In the genomic region with DNA sequence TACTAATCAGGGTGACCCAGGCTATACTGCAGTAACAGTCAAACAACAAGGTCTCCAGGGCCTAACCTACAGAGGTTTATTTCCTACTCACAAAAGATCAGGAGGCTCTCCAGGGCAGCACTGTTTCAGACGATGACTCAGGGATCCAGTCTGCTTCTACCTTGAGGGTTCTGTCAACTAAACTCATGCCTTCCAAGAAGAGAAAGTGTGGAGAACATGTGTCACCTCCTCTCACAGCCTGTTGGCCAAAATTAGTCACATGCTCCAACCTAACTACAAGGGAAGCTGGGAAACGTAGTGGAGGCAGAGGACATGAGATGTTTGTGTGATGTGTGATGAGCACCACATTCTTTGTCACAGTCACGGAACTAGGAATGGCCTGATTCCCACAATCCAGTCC, we compare ENCODE assay signal across 25 cellular contexts. TPM values are rescaled to one million over a fixed set of nuclear protein-coding genes. Genes with fewer than 3 reads are reported as not detected.
DNase-seq lines count a peak whose midpoint lies in the region; ATAC-seq, FAIRE-seq and TF ChIP-seq lines count a peak whose summit lies in the region.
"Had no signal": no experiment of that assay in that cellular context is flagged by ENCODE, and none has a peak within 500 bp of the region (broad histone marks: within the 10 kb centered on the region; RNA-seq: fewer than 3 reads in every experiment).

No MANE protein-coding gene starts in this region.

- TF ChIP-seq RAD21 in HepG2 (CRISPR knock-in tag; IDR thresholded peaks at IDR 0.05) (no peak), IMR-90 (IDR thresholded peaks at IDR 0.05; ENCODE audit: low read length) (no peak), K562 (CRISPR knock-in tag; conservative IDR thresholded peaks at IDR 0.05 in 1 of 2, IDR thresholded peaks at IDR 0.05 in 1 of 2) (no peak)

- H2BK15ac ChIP-seq in IMR-90 (ENCODE audit: low read depth, low read length): no peak overlapping the region

- no peak for DNase-seq in HepG2 (ENCODE audit: low spot score)
- no peak for DNase-seq in right lobe of liver
- no peak for DNase-seq in IMR-90
- no peak for DNase-seq in K562 (ENCODE audit: extremely low read depth in 1 of 4, low spot score in 3 of 4)
- no peak for DNase-seq in left lobe of liver (ENCODE audit: low spot score)
- DNase-seq in GM13976 (ENCODE audit: low spot score): no peak
- DNase-seq: activated CD4-positive, alpha-beta T cell treated with anti-CD3 and anti-CD28 coated beads, Interleukin-2, amount 10 ng/mL, durations not matched to agents 24 days and 14 days; colonic mucosa; effector memory CD4-positive, alpha-beta T cell; hypothalamus; KG1; left ventricle myocardium superior; natural killer cell; NCI-H1417 treated with DMSO at 0.1 percent for 48 hours; NCI-H2107; NK-92 treated with Interleukin-12 subunit alpha and Interleukin-12 subunit beta, amount 100 ng/mL, for 24 hours; small intestine; stimulated activated CD4-positive, alpha-beta T cell treated with anti-CD3 and anti-CD28 coated beads, Interleukin-2, amount 100 ng/mL, for 24 hours; stimulated activated naive B cell treated with anti-CD40 and anti-IgM and Interleukin-4, amounts not matched to agents 10 μg/mL and 1 μg/mL and 100 μg/mL, for 72 hours; T-helper 1 cell had no signal

- no peak overlapping the region for H2BK120ac ChIP-seq in IMR-90 (ENCODE audit: low read depth, low read length)

- BruUV-seq in HepG2 (replicated peaks; lab: Mats Ljungman, UMichigan) (no TSS peak), IMR-90 (replicated peaks; lab: Mats Ljungman, UMichigan) (no TSS peak), K562 (replicated peaks; lab: Mats Ljungman, UMichigan) (no TSS peak)

- H3K79me2 ChIP-seq in HepG2 (ENCODE audit: insufficient read depth, low read length) (no peaks in the 10 kb centered on the region), K562 (ENCODE audit: control insufficient read depth, insufficient read depth, low read length) (no peaks in the 10 kb centered on the region)

- no peak for TF ChIP-seq EP300 in HepG2 (IDR thresholded peaks at IDR 0.05; ENCODE audit: low read depth in 2 of 2, low read length in 2 of 2)
- TF ChIP-seq EP300 in HepG2 (CRISPR knock-in tag; IDR thresholded peaks at IDR 0.05; ENCODE audit: borderline replicate concordance): no peak
- TF ChIP-seq EP300 in K562 (IDR thresholded peaks at IDR 0.05; ENCODE audit: low read length): no peak

- H3K27ac ChIP-seq in HepG2 (ENCODE audit: extremely low read length, insufficient read depth, low read length) (no peak overlapping the region), right lobe of liver (no peak overlapping the region), IMR-90 (ENCODE audit: insufficient read depth, low read length) (no peak overlapping the region), K562 (ENCODE audit: extremely low read depth, low read depth, low read length) (no peak overlapping the region)
- H3K27ac ChIP-seq: colonic mucosa, gastroesophageal sphincter had no signal

- no peak overlapping the region for H4K91ac ChIP-seq in IMR-90 (ENCODE audit: insufficient read depth, low read depth, low read length)

- CTCF ChIA-PET in HepG2 (lab: Yijun Ruan, JAX; ENCODE audit: low intra/inter-chr PET ratio, low total read pairs) (no interaction called here), IMR-90 (lab: Yijun Ruan, JAX) (no interaction called here), K562 (lab: Yijun Ruan, JAX; ENCODE audit: low intra/inter-chr PET ratio) (no interaction called here)

- in situ Hi-C loops in HepG2 (cut with HindIII; ENCODE audit: extremely low pct_ligation_motif_present, low pct_unique_long_range_greater_than_20kb) (no loop called here), IMR-90 (cut with MboI; ENCODE audit: low sequenced_read_pairs) (no loop called here), K562 (cut with MboI) (no loop called here), GM13976 (cut with MboI; ENCODE audit: low sequenced_read_pairs, unreplicated experiment) (no loop called here)

- TF ChIP-seq POLR2A in HepG2 (IDR thresholded peaks at IDR 0.05; ENCODE audit: insufficient read depth in 1 of 2, low read depth in 2 of 2, low read length in 2 of 2) (no peak), right lobe of liver (IDR thresholded peaks at IDR 0.05) (no peak), IMR-90 (IDR thresholded peaks at IDR 0.05; ENCODE audit: low read depth, low read length) (no peak), K562 (conservative IDR thresholded peaks at IDR 0.05) (no peak)

- no peak overlapping the region for H2BK5ac ChIP-seq in IMR-90 (ENCODE audit: low read depth, low read length, poor library complexity, severe bottlenecking)

- no peak overlapping the region for H2AK9ac ChIP-seq in IMR-90 (replicated peaks; ENCODE audit: low read depth, low read length, poor library complexity)

- no peak overlapping the region for H3K56ac ChIP-seq in IMR-90 (ENCODE audit: extremely low read depth, insufficient read depth, low read length)

- POLR2A ChIA-PET in HepG2 (lab: Yijun Ruan, JAX): no interaction called here
- POLR2A ChIA-PET in IMR-90 (lab: Charles Lee; ENCODE audit: unreplicated experiment): no interaction called here
- POLR2A ChIA-PET in K562 (lab: Yijun Ruan, JAX): no interaction called here

- no peak overlapping the region for H2BK20ac ChIP-seq in IMR-90 (ENCODE audit: low read depth, low read length)

- no peaks in the 10 kb centered on the region for H3K27me3 ChIP-seq in HepG2 (ENCODE audit: control insufficient read depth in 1 of 2, insufficient read depth in 2 of 2, low read length in 2 of 2)
- no peaks in the 10 kb centered on the region for H3K27me3 ChIP-seq in right lobe of liver
- peaks cover 2% of the 10 kb centered on the region; the same call in 1 of the 2 replicates for H3K27me3 ChIP-seq in IMR-90 (ENCODE audit: control insufficient read depth, insufficient read depth, low read length)
- H3K27me3 ChIP-seq in K562 (ENCODE audit: control insufficient read depth in 2 of 2, insufficient read depth in 2 of 2, low read length in 2 of 2): peaks cover 0 to 4% of the 10 kb centered on the region in 2 experiments; a peak in 1 of 5 replicates
- H3K27me3 ChIP-seq: colonic mucosa had no signal

- intact Hi-C loops in HepG2 (cut with micrococcal nuclease; ENCODE audit: unreplicated experiment): no loop called here
- intact Hi-C loops in right lobe of liver (cut with DNase I): no loop called here
- intact Hi-C loops in IMR-90 (cut with micrococcal nuclease): no loop called here
- intact Hi-C loops in K562 (cut with micrococcal nuclease): no loop called here

- H3K23ac ChIP-seq in IMR-90 (ENCODE audit: low read depth, low read length): no peak overlapping the region

- FAIRE-seq in HepG2 (lab: Jason Lieb, UNC) (no peak), K562 (lab: Jason Lieb, UNC) (no peak)
- FAIRE-seq: GM19239, small intestine had no signal

- no peak overlapping the region for H3K14ac ChIP-seq in IMR-90 (replicated peaks; ENCODE audit: low read depth, low read length)

- H3K9ac ChIP-seq in HepG2 (ENCODE audit: insufficient read depth, low read depth, low read length) (no peak overlapping the region), IMR-90 (ENCODE audit: low read depth, low read length) (no peak overlapping the region), K562 (ENCODE audit: insufficient read depth in 1 of 2, low read depth in 2 of 2, low read length in 2 of 2) (no peak overlapping the region)

- 40% methylated on average over 2 of the region's 3 CpGs for WGBS in HepG2 (ENCODE audit: low lambda C conversion rate)
- WGBS in right lobe of liver (ENCODE audit: insufficient coverage, low coverage, low lambda C conversion rate, missing lambda C conversion rate): 42% methylated on average over 2 of the region's 3 CpGs
- WGBS in IMR-90 (ENCODE audit: extremely low coverage in 2 of 2, insufficient read length in 1 of 2), 2 experiments: no CpG with 5 or more reads among the region's 3 CpGs
- WGBS in K562 (ENCODE audit: insufficient coverage, low coverage, missing lambda C conversion rate): 0% methylated on average over 3 of the region's 3 CpGs

- H3K4ac ChIP-seq in IMR-90 (ENCODE audit: low read depth, low read length): no peak overlapping the region

- no peak overlapping the region for H2AK5ac ChIP-seq in IMR-90 (ENCODE audit: low read depth, low read length)

- H3K4me1 ChIP-seq in HepG2 (ENCODE audit: insufficient read depth, low read length): peaks cover 20% of the 10 kb centered on the region
- no peaks in the 10 kb centered on the region for H3K4me1 ChIP-seq in right lobe of liver
- H3K4me1 ChIP-seq in IMR-90 (ENCODE audit: control insufficient read depth, insufficient read depth, low read length): no peaks in the 10 kb centered on the region
- H3K4me1 ChIP-seq in K562 (replicated peaks in 1 of 2; ENCODE audit: control insufficient read depth in 2 of 2, insufficient read depth in 2 of 2, low read length in 2 of 2): no peaks in the 10 kb centered on the region; a peak in 1 of 5 replicates
- H3K4me1 ChIP-seq: colonic mucosa, gastroesophageal sphincter had no signal

- H3K79me1 ChIP-seq in IMR-90 (ENCODE audit: low read depth in 1 of 2, low read length in 2 of 2): no peaks in the 10 kb centered on the region

- H3K18ac ChIP-seq in IMR-90 (ENCODE audit: low read depth, low read length): no peak overlapping the region

- H3K9me1 ChIP-seq in IMR-90 (ENCODE audit: insufficient read depth, low read length) (no peaks in the 10 kb centered on the region), K562 (ENCODE audit: control insufficient read depth, insufficient read depth, low read length) (no peaks in the 10 kb centered on the region)

- no peaks in the 10 kb centered on the region for H3K36me3 ChIP-seq in HepG2 (replicated peaks in 1 of 2; ENCODE audit: control insufficient read depth in 1 of 2, insufficient read depth in 2 of 2, low read length in 2 of 2)
- H3K36me3 ChIP-seq in right lobe of liver: no peaks in the 10 kb centered on the region
- no peaks in the 10 kb centered on the region for H3K36me3 ChIP-seq in IMR-90 (ENCODE audit: control insufficient read depth, insufficient read depth, low read length)
- H3K36me3 ChIP-seq in K562 (ENCODE audit: control insufficient read depth, insufficient read depth, low read length): no peaks in the 10 kb centered on the region
- H3K36me3 ChIP-seq: colonic mucosa, gastroesophageal sphincter had no signal

- H3K9me3 ChIP-seq in HepG2 (ENCODE audit: low read length) (peaks cover 10% of the 10 kb centered on the region; the same call in 1 of the 2 replicates), right lobe of liver (no peaks in the 10 kb centered on the region), IMR-90 (ENCODE audit: control insufficient read depth, insufficient read depth, low read length) (peaks cover 2% of the 10 kb centered on the region; the same call in 1 of the 2 replicates), K562 (replicated peaks; ENCODE audit: control insufficient read depth, insufficient read depth, low read depth, low read length) (no peaks in the 10 kb centered on the region)
- H3K9me3 ChIP-seq: colonic mucosa, gastroesophageal sphincter had no signal

- no peak overlapping the region for H4K5ac ChIP-seq in IMR-90 (ENCODE audit: low read depth, low read length)

- no peak overlapping the region for H4K8ac ChIP-seq in IMR-90 (ENCODE audit: low read depth in 2 of 2, low read length in 2 of 2)

- dilution Hi-C loops in IMR-90 (cut with HindIII; ENCODE audit: low sequenced_read_pairs, unreplicated experiment): no loop called here

- H3K4me2 ChIP-seq in HepG2 (ENCODE audit: low read depth, low read length) (no peak overlapping the region), IMR-90 (ENCODE audit: low read depth, low read length) (no peak overlapping the region), K562 (ENCODE audit: insufficient read depth, low read length) (no peak overlapping the region)

- TF ChIP-seq CTCF in HepG2 (CRISPR knock-in tag; IDR thresholded peaks at IDR 0.05): no peak
- TF ChIP-seq CTCF in right lobe of liver (IDR thresholded peaks at IDR 0.05): no peak
- no peak for TF ChIP-seq CTCF in IMR-90 (conservative IDR thresholded peaks at IDR 0.05; ENCODE audit: low read depth, low read length)
- no peak for TF ChIP-seq CTCF in K562 (IDR thresholded peaks at IDR 0.05 in 2 of 3, conservative IDR thresholded peaks at IDR 0.05 in 1 of 3; ENCODE audit: insufficient read depth in 2 of 3, low read depth in 1 of 3, low read length in 3 of 3)
- no peak for TF ChIP-seq CTCF in GM13976 (IDR thresholded peaks at IDR 0.05; ENCODE audit: borderline replicate concordance, control extremely low read depth, extremely low read depth, insufficient read depth, missing control alignments)

- ATAC-seq in HepG2 (no peak), right lobe of liver (no peak), IMR-90 (ENCODE audit: low read depth) (no peak), K562 (no peak), GM19467 (IDR thresholded peaks at IDR 0.05; ENCODE audit: unreplicated experiment) (no peak), left lobe of liver (no peak)
- ATAC-seq: gastroesophageal sphincter; left ventricle myocardium superior; natural killer cell; stimulated activated naive B cell treated with anti-CD40 and anti-IgM and Interleukin-4, amounts not matched to agents 10 μg/mL and 1 μg/mL and 100 μg/mL, for 72 hours had no signal

- H2AFZ ChIP-seq in HepG2 (ENCODE audit: low read length) (no peak overlapping the region), IMR-90 (replicated peaks; ENCODE audit: low read length, poor library complexity) (no peak overlapping the region), K562 (ENCODE audit: low read depth, low read length) (no peak overlapping the region)

- no peaks in the 10 kb centered on the region for H4K20me1 ChIP-seq in HepG2 (ENCODE audit: insufficient read depth, low read length)
- no peaks in the 10 kb centered on the region for H4K20me1 ChIP-seq in IMR-90 (ENCODE audit: insufficient read depth, low read length)
- no peaks in the 10 kb centered on the region for H4K20me1 ChIP-seq in K562 (replicated peaks; ENCODE audit: control insufficient read depth, insufficient read depth, low read length)

- no peak overlapping the region for H3K4me3 ChIP-seq in HepG2 (replicated peaks in 1 of 3; ENCODE audit: insufficient read depth in 1 of 3, low read depth in 2 of 3, low read length in 3 of 3)
- no peak overlapping the region for H3K4me3 ChIP-seq in right lobe of liver
- no peak overlapping the region for H3K4me3 ChIP-seq in IMR-90 (ENCODE audit: insufficient read depth, low read depth, low read length)
- H3K4me3 ChIP-seq in K562: no peak overlapping the region
- H3K4me3 ChIP-seq: colonic mucosa, gastroesophageal sphincter had no signal

RNA-seq across cellular contexts. Expression of gene INA, which starts 14.7 kb away (rescaled TPM):
- total RNA-seq in HepG2 (2016; rRNA removed; fragmentation: Illumina TruSeq; extraction: Trizol): 0.04 TPM in 1 of 2 replicates, not detected in the other
- not detected in 2 replicates for total RNA-seq in HepG2 (2016; cell fraction: cytosol; rRNA removed; fragmentation: Illumina TruSeq; extraction: Trizol; ENCODE audit: low read depth)
- total RNA-seq in HepG2 (2016; cell fraction: insoluble cytoplasmic fraction; rRNA removed; fragmentation: Illumina TruSeq; extraction: Trizol): 0.06 TPM in 1 of 2 replicates, not detected in the other
- total RNA-seq in HepG2 (2016; cell fraction: membrane; rRNA removed; fragmentation: Illumina TruSeq; extraction: Trizol): not detected in 2 replicates
- not detected in 2 replicates for total RNA-seq in HepG2 (2016; cell fraction: nucleus; rRNA removed; fragmentation: Illumina TruSeq; extraction: Trizol)
- 0.05 and 0.13 TPM in 2 replicates for polyA plus RNA-seq in HepG2 (2011; rRNA removed)
- polyA plus RNA-seq in HepG2 (2011; cell fraction: cytosol; rRNA removed): 0.03 and 0.09 TPM in 2 replicates
- polyA plus RNA-seq in HepG2 (2011; cell fraction: nucleus; rRNA removed): 0.08 TPM in 1 of 2 replicates, not detected in the other
- not detected in 2 replicates for polyA plus RNA-seq in HepG2 (2012)
- not detected in 2 replicates for polyA plus RNA-seq in HepG2 (2016; cell fraction: cytosol; fragmentation: Illumina TruSeq; extraction: Trizol; ENCODE audit: low read depth)
- polyA plus RNA-seq in HepG2 (2016; cell fraction: insoluble cytoplasmic fraction; fragmentation: Illumina TruSeq; extraction: Trizol; ENCODE audit: low read depth): 0.07 TPM in 1 of 2 replicates, not detected in the other
- polyA plus RNA-seq in HepG2 (2016; cell fraction: membrane; fragmentation: Illumina TruSeq; extraction: Trizol; ENCODE audit: low read depth): not detected in 2 replicates
- polyA plus RNA-seq in HepG2 (2016; cell fraction: nucleus; fragmentation: Illumina TruSeq; extraction: Trizol; ENCODE audit: insufficient read depth, low read depth): not detected in 2 replicates
- 0.04 and 0.07 TPM in 2 replicates for polyA minus RNA-seq in HepG2 (2011; rRNA and poly(A)+ RNA removed; ENCODE audit: low replicate concordance)
- not detected in 2 replicates for polyA minus RNA-seq in HepG2 (2011; cell fraction: cytosol; rRNA and poly(A)+ RNA removed)
- polyA minus RNA-seq in HepG2 (2011; cell fraction: nucleus; rRNA and poly(A)+ RNA removed): not detected in 2 replicates
- total RNA-seq in right lobe of liver: not detected
- 4.5 and 6.4 TPM in 2 replicates for total RNA-seq in IMR-90 (2012; rRNA removed)
- 7.5 and 8.8 TPM in 2 replicates for polyA plus RNA-seq in IMR-90 (2012; rRNA removed)
- polyA plus RNA-seq in IMR-90 (2012; cell fraction: cytosol; rRNA removed): 5.2 and 5.8 TPM in 2 replicates
- polyA plus RNA-seq in IMR-90 (2012; cell fraction: nucleus; rRNA removed; ENCODE audit: low replicate concordance): 2.3 and 2.6 TPM in 2 replicates
- total RNA-seq in K562 (2011; cell fraction: chromatin; rRNA removed; ENCODE audit: low replicate concordance): not detected in 2 replicates
- not detected in 2 replicates for total RNA-seq in K562 (2011; cell fraction: nucleolus; rRNA removed)
- total RNA-seq in K562 (2011; cell fraction: nucleoplasm; rRNA removed): not detected in 2 replicates
- total RNA-seq in K562 (2014; rRNA removed): not detected in 2 replicates
- not detected in 2 replicates for total RNA-seq in K562 (2014; rRNA removed; fragmentation: Illumina TruSeq; extraction: Trizol)
- total RNA-seq in K562 (2015; rRNA removed; fragmentation: Illumina TruSeq; extraction: Trizol): not detected in 2 replicates
- not detected in 2 replicates for total RNA-seq in K562 (2021)
- polyA plus RNA-seq in K562 (2011; rRNA removed): not detected in 2 replicates
- not detected in 2 replicates for polyA plus RNA-seq in K562 (2011; cell fraction: cytosol; rRNA removed)
- not detected in 2 replicates for polyA plus RNA-seq in K562 (2011; cell fraction: nucleus; rRNA removed)
- polyA plus RNA-seq in K562 (2012): not detected in 2 replicates
- polyA plus RNA-seq in K562 (2014; fragmentation: Illumina TruSeq; extraction: Trizol): not detected in 2 replicates
- not detected for polyA plus RNA-seq in K562 (2014; fragmentation: Nextera tagmentation; extraction: Ambion mirVana)
- polyA plus RNA-seq in K562 (2014; rRNA removed): not detected in 2 replicates
- polyA minus RNA-seq in K562 (2011; rRNA and poly(A)+ RNA removed): not detected in 2 replicates
- not detected in 2 replicates for polyA minus RNA-seq in K562 (2011; cell fraction: cytosol; rRNA and poly(A)+ RNA removed)
- not detected in 2 replicates for polyA minus RNA-seq in K562 (2011; cell fraction: nucleus; rRNA and poly(A)+ RNA removed)
- total RNA-seq in left lobe of liver: not detected
- total RNA-seq: left ventricle myocardium superior, natural killer cell, NCI-H460, omental fat pad had no signal

RNA-seq across cellular contexts. Expression of gene RPEL1, which starts 16.5 kb away (rescaled TPM):
- 0.04 and 0.10 TPM in 2 replicates for total RNA-seq in HepG2 (2016; rRNA removed; fragmentation: Illumina TruSeq; extraction: Trizol)
- total RNA-seq in HepG2 (2016; cell fraction: cytosol; rRNA removed; fragmentation: Illumina TruSeq; extraction: Trizol; ENCODE audit: low read depth): not detected in 2 replicates
- 0.04 TPM in 1 of 2 replicates, not detected in the other for total RNA-seq in HepG2 (2016; cell fraction: insoluble cytoplasmic fraction; rRNA removed; fragmentation: Illumina TruSeq; extraction: Trizol)
- total RNA-seq in HepG2 (2016; cell fraction: membrane; rRNA removed; fragmentation: Illumina TruSeq; extraction: Trizol): not detected in 2 replicates
- total RNA-seq in HepG2 (2016; cell fraction: nucleus; rRNA removed; fragmentation: Illumina TruSeq; extraction: Trizol): not detected in 2 replicates
- polyA plus RNA-seq in HepG2 (2011; rRNA removed): 0.07 and 0.10 TPM in 2 replicates
- 0.10 and 0.23 TPM in 2 replicates for polyA plus RNA-seq in HepG2 (2011; cell fraction: cytosol; rRNA removed)
- 0.10 and 0.14 TPM in 2 replicates for polyA plus RNA-seq in HepG2 (2011; cell fraction: nucleus; rRNA removed)
- polyA plus RNA-seq in HepG2 (2012): 0.20 and 0.24 TPM in 2 replicates
- not detected in 2 replicates for polyA plus RNA-seq in HepG2 (2016; cell fraction: cytosol; fragmentation: Illumina TruSeq; extraction: Trizol; ENCODE audit: low read depth)
- polyA plus RNA-seq in HepG2 (2016; cell fraction: insoluble cytoplasmic fraction; fragmentation: Illumina TruSeq; extraction: Trizol; ENCODE audit: low read depth): 0.19 TPM in 1 of 2 replicates, not detected in the other
- not detected in 2 replicates for polyA plus RNA-seq in HepG2 (2016; cell fraction: membrane; fragmentation: Illumina TruSeq; extraction: Trizol; ENCODE audit: low read depth)
- polyA plus RNA-seq in HepG2 (2016; cell fraction: nucleus; fragmentation: Illumina TruSeq; extraction: Trizol; ENCODE audit: insufficient read depth, low read depth): not detected in 2 replicates
- 0.20 and 0.37 TPM in 2 replicates for polyA minus RNA-seq in HepG2 (2011; rRNA and poly(A)+ RNA removed; ENCODE audit: low replicate concordance)
- not detected in 2 replicates for polyA minus RNA-seq in HepG2 (2011; cell fraction: cytosol; rRNA and poly(A)+ RNA removed)
- polyA minus RNA-seq in HepG2 (2011; cell fraction: nucleus; rRNA and poly(A)+ RNA removed): not detected in 2 replicates
- not detected for total RNA-seq in right lobe of liver
- total RNA-seq in IMR-90 (2012; rRNA removed): under 0.01 and 0.28 TPM in 2 replicates
- polyA plus RNA-seq in IMR-90 (2012; rRNA removed): 0.07 and 0.26 TPM in 2 replicates
- polyA plus RNA-seq in IMR-90 (2012; cell fraction: cytosol; rRNA removed): 0.02 TPM in 2 replicates
- polyA plus RNA-seq in IMR-90 (2012; cell fraction: nucleus; rRNA removed; ENCODE audit: low replicate concordance): not detected in 2 replicates
- total RNA-seq in K562 (2011; cell fraction: chromatin; rRNA removed; ENCODE audit: low replicate concordance): not detected in 2 replicates
- not detected in 2 replicates for total RNA-seq in K562 (2011; cell fraction: nucleolus; rRNA removed)
- total RNA-seq in K562 (2011; cell fraction: nucleoplasm; rRNA removed): not detected in 2 replicates
- 0.04 TPM in 1 of 2 replicates, not detected in the other for total RNA-seq in K562 (2014; rRNA removed)
- total RNA-seq in K562 (2014; rRNA removed; fragmentation: Illumina TruSeq; extraction: Trizol): 0.07 and 0.10 TPM in 2 replicates
- total RNA-seq in K562 (2015; rRNA removed; fragmentation: Illumina TruSeq; extraction: Trizol): not detected in 2 replicates
- total RNA-seq in K562 (2021): 0.07 and 0.09 TPM in 2 replicates
- polyA plus RNA-seq in K562 (2011; rRNA removed): 0.14 and 0.15 TPM in 2 replicates
- polyA plus RNA-seq in K562 (2011; cell fraction: cytosol; rRNA removed): 0.06 and 0.13 TPM in 2 replicates
- 0.08 and 0.09 TPM in 2 replicates for polyA plus RNA-seq in K562 (2011; cell fraction: nucleus; rRNA removed)
- 0.09 TPM in 1 of 2 replicates, not detected in the other for polyA plus RNA-seq in K562 (2012)
- 0.07 TPM in 1 of 2 replicates, not detected in the other for polyA plus RNA-seq in K562 (2014; fragmentation: Illumina TruSeq; extraction: Trizol)
- under 1 TPM; 0.04 to 0.06 TPM for polyA plus RNA-seq in K562 (2014; fragmentation: Nextera tagmentation; extraction: Ambion mirVana)
- polyA plus RNA-seq in K562 (2014; rRNA removed): not detected in 2 replicates
- polyA minus RNA-seq in K562 (2011; rRNA and poly(A)+ RNA removed): 0.09 and 0.11 TPM in 2 replicates
- not detected in 2 replicates for polyA minus RNA-seq in K562 (2011; cell fraction: cytosol; rRNA and poly(A)+ RNA removed)
- not detected in 2 replicates for polyA minus RNA-seq in K562 (2011; cell fraction: nucleus; rRNA and poly(A)+ RNA removed)
- total RNA-seq in left lobe of liver: not detected
- total RNA-seq: activated CD4-positive, alpha-beta T cell treated with anti-CD3 and anti-CD28 coated beads, Interleukin-2, amount 10 ng/mL, durations not matched to agents 24 days and 14 days; colonic mucosa; gastroesophageal sphincter; left ventricle myocardium superior; natural killer cell; omental fat pad had no signal

Comparison
In these comparisons a context has a peak if more than half of its experiments do, and no peak if none do; other contexts are left out.
1. Of the 241 proteins assayed by ChIP-seq in both HepG2 and K562: peak only in HepG2: MNT; only in K562: NFYB and USF2; in both: none; in neither: 238.